16 cellular contexts compared by ENCODE assay signal in the genomic region with DNA sequence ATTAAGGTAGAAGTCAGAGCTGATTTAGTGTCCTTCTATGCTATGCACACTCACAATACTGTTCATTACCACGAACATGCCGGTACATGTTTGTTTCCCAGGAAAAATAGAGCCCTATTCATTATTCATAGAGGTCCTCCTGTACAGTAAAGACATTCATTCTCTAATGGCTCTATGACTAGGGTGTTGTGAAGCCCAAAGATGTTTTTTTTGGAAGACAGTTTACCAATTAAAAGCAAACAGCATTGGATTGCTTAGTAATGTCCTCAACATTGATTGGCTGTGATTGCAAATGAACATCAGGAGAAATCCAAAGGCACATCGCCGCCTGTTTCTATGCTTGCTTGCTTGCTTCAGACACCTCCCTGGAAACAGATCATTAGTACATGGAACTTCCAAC. TPM values are rescaled to one million over a fixed set of nuclear protein-coding genes. Genes with fewer than 3 reads are reported as not detected.
DNase-seq lines count a peak whose midpoint lies in the region; ATAC-seq and TF ChIP-seq lines count a peak whose summit lies in the region.
"Had no signal": no experiment of that assay in that cellular context is flagged by ENCODE, and none has a peak within 500 bp of the region (broad histone marks: within the 10 kb centered on the region; RNA-seq: fewer than 3 reads in every experiment).

No MANE protein-coding gene starts in this region.

- no peak overlapping the region for H3K4me3 ChIP-seq in choroid plexus epithelial cell (ENCODE audit: low read depth, low read length)
- no peak overlapping the region for H3K4me3 ChIP-seq in osteoblast (ENCODE audit: insufficient read depth, low read length)
- H3K4me3 ChIP-seq: pancreas, skin epidermis had no signal

- H3K9me3 Mint-ChIP-seq in effector memory CD8-positive, alpha-beta T cell: peaks cover 0 to 7% of the 10 kb centered on the region in 2 donors

- no peaks in the 10 kb centered on the region for H3K4me1 Mint-ChIP-seq in effector memory CD8-positive, alpha-beta T cell (ENCODE audit: low read depth in 2 of 2)
- H3K4me1 Mint-ChIP-seq: CD8-positive, alpha-beta memory T cell had no signal

- DNase-seq in NCI-H748 (lab: John Stamatoyannopoulos, UW; ENCODE audit: unreplicated experiment) (peak; percentile 52), NCI-H748 treated with DMSO at 0.1 percent for 48 hours (lab: John Stamatoyannopoulos, UW) (no peak), NCI-H2171 treated with DMSO at 0.1 percent for 48 hours (lab: John Stamatoyannopoulos, UW) (peak; percentile 73), choroid plexus epithelial cell (ENCODE audit: low read depth) (peak; percentile 15), osteoblast (ENCODE audit: insufficient read length, low spot score, missing footprints) (peak; percentile 11), cerebellar nuclear complex (lab: John Stamatoyannopoulos, UW) (no peak)
- DNase-seq in stimulated activated CD4-positive, alpha-beta T cell treated with anti-CD3 and anti-CD28 coated beads, Interleukin-2, amount 100 ng/mL, for 24 hours: no peak
- no peak for DNase-seq in effector memory CD8-positive, alpha-beta T cell
- DNase-seq: ACHN; activated gamma-delta T cell treated with Interleukin-2 at 50 U/mL for 16 hours; CD8-positive, alpha-beta memory T cell; islet precursor cell; NCI-H187 treated with DMSO at 0.1 percent for 48 hours; pancreas had no signal

- no peaks in the 10 kb centered on the region for H4K20me1 ChIP-seq in osteoblast (ENCODE audit: insufficient read depth, low read length)

- H3K27ac ChIP-seq in osteoblast (ENCODE audit: low read depth, low read length): no peak overlapping the region
- H3K27ac ChIP-seq: pancreas, skin epidermis had no signal

- peaks cover 3% of the 10 kb centered on the region for H3K4me1 ChIP-seq in osteoblast (ENCODE audit: insufficient read depth, low read length)
- H3K4me1 ChIP-seq: pancreas had no signal

- no peak for ATAC-seq in effector memory CD8-positive, alpha-beta T cell (replicated peaks)
- ATAC-seq: pancreas had no signal

- no peak overlapping the region for H3K4me3 Mint-ChIP-seq in effector memory CD8-positive, alpha-beta T cell
- H3K4me3 Mint-ChIP-seq: CD8-positive, alpha-beta memory T cell had no signal

- no peaks in the 10 kb centered on the region for H3K27me3 Mint-ChIP-seq in effector memory CD8-positive, alpha-beta T cell
- H3K27me3 Mint-ChIP-seq: CD8-positive, alpha-beta memory T cell had no signal

- H3K27ac Mint-ChIP-seq in effector memory CD8-positive, alpha-beta T cell: no peak overlapping the region
- H3K27ac Mint-ChIP-seq: CD8-positive, alpha-beta memory T cell had no signal

- H3K4me2 ChIP-seq in osteoblast (ENCODE audit: insufficient read depth, low read length): peak overlapping the region; percentile 20

- no peaks in the 10 kb centered on the region for H3K36me3 ChIP-seq in osteoblast (ENCODE audit: insufficient read depth, low read length)
- H3K36me3 ChIP-seq: pancreas had no signal

- H3K27me3 ChIP-seq in osteoblast (ENCODE audit: insufficient read depth, low read length): no peaks in the 10 kb centered on the region
- H3K27me3 ChIP-seq: pancreas had no signal

- TF ChIP-seq CTCF in choroid plexus epithelial cell (conservative IDR thresholded peaks at IDR 0.05; ENCODE audit: low read depth, low read length) (no peak), osteoblast (IDR thresholded peaks at IDR 0.05; ENCODE audit: extremely low read depth, low read depth, low read length) (no peak)

- H2AFZ ChIP-seq in osteoblast (ENCODE audit: low read length): peak overlapping the region; percentile 70

- no peaks in the 10 kb centered on the region for H3K36me3 Mint-ChIP-seq in effector memory CD8-positive, alpha-beta T cell (ENCODE audit: insufficient read depth)
- H3K36me3 Mint-ChIP-seq: CD8-positive, alpha-beta memory T cell had no signal

- no peaks in the 10 kb centered on the region for H3K9me3 ChIP-seq in osteoblast (ENCODE audit: low read depth, low read length)
- H3K9me3 ChIP-seq: pancreas had no signal

- H3K79me2 ChIP-seq in osteoblast (ENCODE audit: insufficient read depth, low read length): no peaks in the 10 kb centered on the region

RNA-seq across cellular contexts. Expression of a gene that starts 8.9 kb away (rescaled TPM):
- total RNA-seq in osteoblast: 77.8 and 98.1 TPM in 2 replicates
- total RNA-seq: activated CD8-positive, alpha-beta memory T cell treated with anti-CD3 and anti-CD28 coated beads for 36 hours; CD8-positive, alpha-beta memory T cell had no signal

Comparison
In these comparisons a context has a peak if more than half of its experiments do, and no peak if none do; other contexts are left out.
1. DNase-seq: peak in NCI-H748 (single experiment), NCI-H2171 treated with DMSO at 0.1 percent for 48 hours (single experiment), choroid plexus epithelial cell (single experiment) and osteoblast (single experiment); none in NCI-H748 treated with DMSO at 0.1 percent for 48 hours (single experiment), cerebellar nuclear complex (0 of 2), stimulated activated CD4-positive, alpha-beta T cell treated with anti-CD3 and anti-CD28 coated beads, Interleukin-2, amount 100 ng/mL, for 24 hours (0 of 2) and effector memory CD8-positive, alpha-beta T cell (0 of 3).